9 cellular contexts compared by ENCODE assay signal in genomic region chr10:3484306-3485187, GRCh38.
DNase-seq lines count a peak whose midpoint lies in the region; ATAC-seq and TF ChIP-seq lines count a peak whose summit lies in the region.
"Had no signal": no experiment of that assay in that cellular context is flagged by ENCODE, and none has a peak within 500 bp of the region (broad histone marks: within the 10 kb centered on the region; RNA-seq: fewer than 3 reads in every experiment).

No MANE protein-coding gene starts in this region.

- no peaks in the 10 kb centered on the region for H3K9me3 ChIP-seq in vagina

- ATAC-seq in GM21423 (IDR thresholded peaks at IDR 0.05; ENCODE audit: unreplicated experiment), result peak; percentile 79
- peak; percentile 38 for ATAC-seq in HG03575 (IDR thresholded peaks at IDR 0.05; ENCODE audit: extremely low read depth, insufficient number of reproducible peaks, low FRiP score, unreplicated experiment)
- no peak for ATAC-seq in foreskin keratinocyte
- no peak for ATAC-seq in left colon

- TF ChIP-seq CTCF in GM06990 (IDR thresholded peaks at IDR 0.05; ENCODE audit: insufficient read depth, low read length, poor library complexity, severe bottlenecking), result no peak
- TF ChIP-seq CTCF in foreskin keratinocyte (conservative IDR thresholded peaks at IDR 0.05), result no peak
- TF ChIP-seq CTCF in vagina (IDR thresholded peaks at IDR 0.05), result no peak

- DNase-seq in GM06990 (ENCODE audit: extremely low read depth, insufficient read length) (no peak), foreskin keratinocyte (no peak), vagina (ENCODE audit: extremely low spot score in 2 of 2) (no peak), SIG-M5 treated with dmso at 0.1 percent for 504 hours (lab: John Stamatoyannopoulos, UW; ENCODE audit: unreplicated experiment) (no peak), left colon (no peak)
- DNase-seq in activated CD4-positive, alpha-beta T cell treated with anti-CD3 and anti-CD28 coated beads, Interleukin-2, amount 50 U/mL, for 4 hours, result no peak

- H3K36me3 ChIP-seq in GM06990 (ENCODE audit: control insufficient read depth, insufficient read depth, low read length), result no peaks in the 10 kb centered on the region
- no peaks in the 10 kb centered on the region for H3K36me3 ChIP-seq in vagina

- intact Hi-C loops in vagina (cut with DNase I), result no loop called here
- intact Hi-C loops in left colon (cut with DNase I, micrococcal nuclease), result no loop called here

- no peak for TF ChIP-seq POLR2A in vagina (IDR thresholded peaks at IDR 0.05)

- H3K27me3 ChIP-seq in GM06990 (replicated peaks; ENCODE audit: control insufficient read depth, insufficient read depth, low read length) (no peaks in the 10 kb centered on the region), foreskin keratinocyte (no peaks in the 10 kb centered on the region), vagina (no peaks in the 10 kb centered on the region)

- H3K27ac ChIP-seq in foreskin keratinocyte (peak overlapping the region; percentile 41), vagina (peak overlapping the region; percentile 66)
- H3K27ac ChIP-seq: epithelial cell of prostate had no signal

- H3K4me3 ChIP-seq in GM06990 (replicated peaks; ENCODE audit: low read depth, low read length), result peak overlapping the region; percentile 15
- H3K4me3 ChIP-seq in vagina, result no peak overlapping the region

- H3K4me1 ChIP-seq in foreskin keratinocyte (peaks cover 15% of the 10 kb centered on the region), vagina (peaks cover 28% of the 10 kb centered on the region)

Comparison
In these comparisons a context has a peak if more than half of its experiments do, and no peak if none do; other contexts are left out.
1. ATAC-seq: peak in GM21423 (single experiment) and HG03575 (single experiment); none in foreskin keratinocyte (single experiment) and left colon (single experiment).